In genomic region chr9:975740-976257, GRCh38 we compare ENCODE assay signal across 21 cellular contexts. TPM values are rescaled to one million over a fixed set of nuclear protein-coding genes. Genes with fewer than 3 reads are reported as not detected.
A peak's percentile ranks its signal among the peaks of the same experiment; 100 is the strongest.
DNase-seq lines count a peak whose midpoint lies in the region; FAIRE-seq and TF ChIP-seq lines count a peak whose summit lies in the region.
"Had no signal": no experiment of that assay in that cellular context is flagged by ENCODE, and none has a peak within 500 bp of the region (broad histone marks: within the 10 kb centered on the region; RNA-seq: fewer than 3 reads in every experiment).

No MANE protein-coding gene starts in this region.

- no peak overlapping the region for H3K14ac ChIP-seq in mesenchymal stem cell (ENCODE audit: low read length in 2 of 2)

- no peak overlapping the region for H3K18ac ChIP-seq in mesenchymal stem cell (ENCODE audit: low read depth in 1 of 2, low read length in 2 of 2)

- no peak overlapping the region for H2BK12ac ChIP-seq in mesenchymal stem cell (ENCODE audit: low read length in 2 of 2)

- H3K27me3 Mint-ChIP-seq in activated naive CD4-positive, alpha-beta T cell treated with anti-CD3 and anti-CD28 coated beads, Interleukin-2, amount 10 ng/mL, durations not matched to agents 7 days and 5 days, result peaks cover 98% of the 10 kb centered on the region
- H3K27me3 Mint-ChIP-seq in astrocyte (ENCODE audit: low read depth, unreplicated experiment), result peaks cover 75% of the 10 kb centered on the region

- no peak for TF ChIP-seq CTCF in astrocyte (IDR thresholded peaks at IDR 0.05; ENCODE audit: insufficient read depth, low read depth, low read length)

- H3K27ac ChIP-seq in astrocyte (ENCODE audit: low read depth, low read length) (no peak overlapping the region), mesenchymal stem cell (ENCODE audit: low read length, poor library complexity, severe bottlenecking) (no peak overlapping the region), subcutaneous abdominal adipose tissue (ENCODE audit: low read depth, low read length) (no peak overlapping the region)
- H3K27ac ChIP-seq: epithelial cell of prostate, transverse colon had no signal

- no peak for FAIRE-seq in astrocyte (lab: Jason Lieb, UNC)
- FAIRE-seq: GM18507, RCC 7860 had no signal

- CTCF ChIA-PET in activated naive CD4-positive, alpha-beta T cell treated with anti-CD3 and anti-CD28 coated beads, Interleukin-2, amount 10 ng/mL, durations not matched to agents 7 days and 5 days (lab: Charles Lee), result interaction anchor here (1.1 kb wide), 1 partner anchor 29 kb away, joined by 3 read pairs; no protein-coding TSS in a partner anchor

- no peaks in the 10 kb centered on the region for H3K36me3 Mint-ChIP-seq in activated naive CD4-positive, alpha-beta T cell treated with anti-CD3 and anti-CD28 coated beads, Interleukin-2, amount 10 ng/mL, durations not matched to agents 7 days and 5 days
- H3K36me3 Mint-ChIP-seq in astrocyte (ENCODE audit: low read depth, unreplicated experiment), result no peaks in the 10 kb centered on the region
- H3K36me3 Mint-ChIP-seq: T-cell had no signal

- no peak overlapping the region for H4K8ac ChIP-seq in mesenchymal stem cell (ENCODE audit: low read length)

- H3K9ac ChIP-seq in astrocyte (ENCODE audit: low read length) (no peak overlapping the region), mesenchymal stem cell (ENCODE audit: low read length) (peak overlapping the region; percentile 38), subcutaneous abdominal adipose tissue (ENCODE audit: low read length in 5 of 5) (peak overlapping the region in 3 of 5 donors; percentile 6 to 52 (median 30))

- peak overlapping the region; percentile 68 for H3K27ac Mint-ChIP-seq in activated naive CD4-positive, alpha-beta T cell treated with anti-CD3 and anti-CD28 coated beads, Interleukin-2, amount 10 ng/mL, durations not matched to agents 7 days and 5 days
- peak overlapping the region; percentile 66 for H3K27ac Mint-ChIP-seq in astrocyte (ENCODE audit: unreplicated experiment)
- H3K27ac Mint-ChIP-seq: T-cell had no signal

- no peak overlapping the region for H4K91ac ChIP-seq in mesenchymal stem cell (ENCODE audit: low read length)

- H3K79me2 ChIP-seq in astrocyte (ENCODE audit: insufficient read depth, low read length), result no peaks in the 10 kb centered on the region

- no peaks in the 10 kb centered on the region for H3K9me3 Mint-ChIP-seq in activated naive CD4-positive, alpha-beta T cell treated with anti-CD3 and anti-CD28 coated beads, Interleukin-2, amount 10 ng/mL, durations not matched to agents 7 days and 5 days
- H3K9me3 Mint-ChIP-seq in astrocyte (ENCODE audit: unreplicated experiment), result peaks cover 18% of the 10 kb centered on the region
- H3K9me3 Mint-ChIP-seq: central memory CD8-positive, alpha-beta T cell; T-cell had no signal

- H2BK120ac ChIP-seq in mesenchymal stem cell (ENCODE audit: low read depth, low read length), result no peak overlapping the region

- no peak overlapping the region for H2BK15ac ChIP-seq in mesenchymal stem cell (ENCODE audit: low read depth, poor library complexity, severe bottlenecking)

- no peak overlapping the region for H2BK5ac ChIP-seq in mesenchymal stem cell (ENCODE audit: low read depth, low read length, poor library complexity, severe bottlenecking)

- no peak overlapping the region for H3K23ac ChIP-seq in mesenchymal stem cell (ENCODE audit: low read length in 2 of 2)

- H2AFZ ChIP-seq in astrocyte (ENCODE audit: low read depth, low read length) (no peak overlapping the region), mesenchymal stem cell (ENCODE audit: low read depth, low read length) (no peak overlapping the region)

- H3K4ac ChIP-seq in mesenchymal stem cell (ENCODE audit: low read depth in 1 of 2, low read length in 2 of 2), result no peak overlapping the region

- no peak overlapping the region for H2AK5ac ChIP-seq in mesenchymal stem cell (ENCODE audit: low read length, severe bottlenecking)

- peaks cover 3% of the 10 kb centered on the region for H3K9me3 ChIP-seq in astrocyte (ENCODE audit: insufficient read depth, low read depth, low read length)
- H3K9me3 ChIP-seq in mesenchymal stem cell (ENCODE audit: control insufficient read depth, low read length), result no peaks in the 10 kb centered on the region
- H3K9me3 ChIP-seq in subcutaneous abdominal adipose tissue (ENCODE audit: control insufficient read depth in 5 of 5, low read length in 5 of 5), result no peaks in the 10 kb centered on the region
- H3K9me3 ChIP-seq: transverse colon had no signal

- H3K4me2 ChIP-seq in astrocyte (ENCODE audit: low read length), result no peak overlapping the region
- H3K4me2 ChIP-seq in mesenchymal stem cell (ENCODE audit: low read length, poor library complexity, severe bottlenecking), result no peak overlapping the region

- H3K27me3 ChIP-seq in astrocyte (ENCODE audit: insufficient read depth, low read length), result peaks cover 87% of the 10 kb centered on the region
- peaks cover 86 to 92% of the 10 kb centered on the region in 2 experiments for H3K27me3 ChIP-seq in mesenchymal stem cell (ENCODE audit: control insufficient read depth in 1 of 2, insufficient read depth in 1 of 2, low read length in 2 of 2)
- peaks cover 9 to 72% (median 47%) of the 10 kb centered on the region in 5 donors for H3K27me3 ChIP-seq in subcutaneous abdominal adipose tissue (ENCODE audit: control insufficient read depth in 5 of 5, insufficient read depth in 4 of 5, low read length in 5 of 5)

- no peaks in the 10 kb centered on the region for H4K20me1 ChIP-seq in astrocyte (ENCODE audit: insufficient read depth, low read length)

- no peak overlapping the region for H3K4me3 ChIP-seq in astrocyte (ENCODE audit: insufficient read depth, low read depth, low read length)
- H3K4me3 ChIP-seq in mesenchymal stem cell (ENCODE audit: insufficient read depth in 1 of 2, low read depth in 1 of 2, low read length in 2 of 2), result peak overlapping the region in 1 of 2 experiments; percentile 69
- H3K4me3 ChIP-seq in subcutaneous abdominal adipose tissue (ENCODE audit: low read depth in 1 of 5, low read length in 5 of 5), result peak overlapping the region; percentile 50 to 73 (median 56)

- H3K4me3 Mint-ChIP-seq in activated naive CD4-positive, alpha-beta T cell treated with anti-CD3 and anti-CD28 coated beads, Interleukin-2, amount 10 ng/mL, durations not matched to agents 7 days and 5 days, result peak overlapping the region; percentile 33
- H3K4me3 Mint-ChIP-seq in astrocyte (ENCODE audit: unreplicated experiment), result no peak overlapping the region
- H3K4me3 Mint-ChIP-seq: central memory CD8-positive, alpha-beta T cell had no signal

- H3K79me1 ChIP-seq in mesenchymal stem cell (replicated peaks; ENCODE audit: low read length, poor library complexity, severe bottlenecking), result no peaks in the 10 kb centered on the region

- no peaks in the 10 kb centered on the region for H3K36me3 ChIP-seq in astrocyte (ENCODE audit: insufficient read depth, low read length)
- H3K36me3 ChIP-seq in mesenchymal stem cell (ENCODE audit: control insufficient read depth in 1 of 2, insufficient read depth in 2 of 2, low read depth in 1 of 2, low read length in 2 of 2), result no peaks in the 10 kb centered on the region
- H3K36me3 ChIP-seq in subcutaneous abdominal adipose tissue (ENCODE audit: control insufficient read depth in 5 of 5, insufficient read depth in 5 of 5, low read length in 5 of 5), result no peaks in the 10 kb centered on the region
- H3K36me3 ChIP-seq: transverse colon had no signal

- H3K4me1 Mint-ChIP-seq in activated naive CD4-positive, alpha-beta T cell treated with anti-CD3 and anti-CD28 coated beads, Interleukin-2, amount 10 ng/mL, durations not matched to agents 7 days and 5 days, result peaks cover 6% of the 10 kb centered on the region
- H3K4me1 Mint-ChIP-seq in astrocyte (ENCODE audit: low read depth, unreplicated experiment), result no peaks in the 10 kb centered on the region

- no peak for DNase-seq in activated naive CD4-positive, alpha-beta T cell treated with anti-CD3 and anti-CD28 coated beads, Interleukin-2, amount 10 ng/mL, durations not matched to agents 7 days and 5 days
- no peak for DNase-seq in activated naive CD4-positive, alpha-beta T cell treated with Interleukin-2 at 50 U/mL for 16 hours
- DNase-seq in astrocyte (ENCODE audit: low read depth) (no peak), mesenchymal stem cell (no peak), NCI-H1417 treated with DMSO at 0.1 percent for 48 hours (lab: John Stamatoyannopoulos, UW) (no peak), RKO (ENCODE audit: low spot score) (no peak), NCI-H1417 (lab: John Stamatoyannopoulos, UW) (no peak)
- DNase-seq: activated CD4-positive, alpha-beta T cell treated with anti-CD3 and anti-CD28 coated beads for 4 hours; Calu3; head of caudate nucleus; NCI-H187 treated with DMSO at 0.1 percent for 48 hours; nucleus accumbens; T-cell; transverse colon had no signal

- 1% methylated on average over 12 of the region's 23 CpGs for WGBS in mesenchymal stem cell

- H3K4me1 ChIP-seq in astrocyte (ENCODE audit: insufficient read depth, low read length) (no peaks in the 10 kb centered on the region), mesenchymal stem cell (ENCODE audit: control insufficient read depth, insufficient read depth, low read depth, low read length) (peaks cover 25% of the 10 kb centered on the region), subcutaneous abdominal adipose tissue (ENCODE audit: control insufficient read depth in 5 of 5, insufficient read depth in 5 of 5, low read length in 5 of 5) (peaks cover 0 to 66% (median 30%) of the 10 kb centered on the region in 5 donors)

RNA-seq across cellular contexts. Expression of gene DMRT3, which starts 0.7 kb away (rescaled TPM):
- total RNA-seq in astrocyte, result not detected in 2 replicates
- polyA plus RNA-seq in mesenchymal stem cell (2013, experiment 1 of 2), result not detected
- polyA plus RNA-seq in mesenchymal stem cell (2013, experiment 2 of 2), result not detected
- total RNA-seq: Calu3, LHCN-M2, liver, T-cell, transverse colon had no signal
- polyA plus RNA-seq: liver had no signal
